ENCODE assay signal across 8 cellular contexts in the genomic region with DNA sequence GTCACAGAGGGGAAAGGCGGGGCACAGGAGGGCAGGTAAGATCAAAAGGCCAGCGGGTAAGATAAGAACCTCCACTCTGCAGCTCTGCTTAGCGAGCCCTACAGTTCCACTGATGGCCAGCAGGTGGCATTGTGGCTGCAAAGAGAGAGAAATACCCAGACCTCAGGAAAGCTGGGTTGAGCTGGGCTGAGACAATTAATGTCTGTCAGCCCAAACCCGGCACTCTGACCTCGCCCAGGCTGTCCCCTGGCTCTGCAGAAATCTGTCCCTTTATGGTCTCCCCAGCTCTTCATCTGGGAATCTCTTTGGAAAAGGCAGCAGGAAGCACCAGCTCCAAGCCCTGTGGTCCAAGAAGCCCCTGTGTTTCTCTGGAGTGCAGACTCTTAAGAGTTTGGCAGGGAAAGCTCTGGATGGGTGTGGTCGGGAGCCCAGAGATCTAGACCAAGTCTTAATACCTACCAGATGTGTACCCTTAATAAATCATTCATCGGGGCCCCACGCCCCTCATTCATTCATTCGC. TPM values are rescaled to one million over a fixed set of nuclear protein-coding genes. Genes with fewer than 3 reads are reported as not detected.
DNase-seq lines count a peak whose midpoint lies in the region; ATAC-seq and TF ChIP-seq lines count a peak whose summit lies in the region.

No MANE protein-coding gene starts in this region.

- no peak overlapping the region for H3K4me2 ChIP-seq in Karpas-422 (ENCODE audit: low read depth, low read length, poor library complexity, severe bottlenecking)

- H3K4me3 ChIP-seq in Karpas-422 (ENCODE audit: low read length): no peak overlapping the region
- no peak overlapping the region for H3K4me3 ChIP-seq in cardiac muscle cell
- no peak overlapping the region for H3K4me3 ChIP-seq in aorta (ENCODE audit: low read length in 2 of 2)

- H3K9me2 ChIP-seq in Karpas-422 (replicated peaks; ENCODE audit: insufficient read depth, low read length): no peaks in the 10 kb centered on the region

- peak; percentile 75 for ATAC-seq in GM21529 (IDR thresholded peaks at IDR 0.05; ENCODE audit: unreplicated experiment)
- peak; percentile 87 for ATAC-seq in aorta (ENCODE audit: low FRiP score)

- H3K4me1 ChIP-seq in Karpas-422 (ENCODE audit: low read length) (no peaks in the 10 kb centered on the region), cardiac muscle cell (ENCODE audit: low read depth) (peaks cover 4% of the 10 kb centered on the region), aorta (ENCODE audit: control insufficient read depth in 1 of 2, insufficient read depth in 2 of 2, low read length in 2 of 2) (peaks cover 0 to 2% of the 10 kb centered on the region in 2 donors)

- DNase-seq in DMS53 treated with DMSO at 0.1 percent for 48 hours (lab: John Stamatoyannopoulos, UW; ENCODE audit: unreplicated experiment) (peak; percentile 32), Karpas-422 (peak; percentile 91), SKM-1 (lab: John Stamatoyannopoulos, UW; ENCODE audit: unreplicated experiment) (peak; percentile 31), cardiac muscle cell (ENCODE audit: low read depth in 1 of 2, low spot score in 1 of 2) (peak; percentile 81 to 84), renal cortical epithelial cell (ENCODE audit: low read depth) (peak; percentile 58), aorta (peak; percentile 86 to 95)
- peak; percentile 91 for DNase-seq in activated naive CD4-positive, alpha-beta T cell treated with anti-CD3 and anti-CD28 coated beads, Interleukin-2, amount 50 U/mL, for 16 hours

- 10 to 11% methylated on average over 9 of the region's 9 CpGs for WGBS in aorta, 2 donors

- no peaks in the 10 kb centered on the region for H4K20me1 ChIP-seq in Karpas-422 (ENCODE audit: insufficient read depth, low read depth, low read length)

- H3K27me3 ChIP-seq in Karpas-422 (ENCODE audit: low read length) (no peaks in the 10 kb centered on the region), cardiac muscle cell (no peaks in the 10 kb centered on the region), aorta (ENCODE audit: control insufficient read depth in 1 of 2, insufficient read depth in 2 of 2, low read length in 1 of 2) (no peaks in the 10 kb centered on the region)

- no peak overlapping the region for H2AFZ ChIP-seq in Karpas-422 (ENCODE audit: low read length)

- no peaks in the 10 kb centered on the region for H3K36me3 ChIP-seq in Karpas-422 (ENCODE audit: insufficient read depth, low read length)
- H3K36me3 ChIP-seq in cardiac muscle cell: peaks cover 40% of the 10 kb centered on the region
- peaks cover 0 to 11% of the 10 kb centered on the region in 2 donors for H3K36me3 ChIP-seq in aorta (ENCODE audit: control insufficient read depth in 1 of 2, insufficient read depth in 2 of 2, low read length in 1 of 2)

- H3K79me2 ChIP-seq in Karpas-422 (ENCODE audit: low read length): no peaks in the 10 kb centered on the region

- no peak overlapping the region for H3K9ac ChIP-seq in Karpas-422 (ENCODE audit: low read length)

- peak; percentile 97 for TF ChIP-seq CTCF in cardiac muscle cell (IDR thresholded peaks at IDR 0.05; ENCODE audit: low read depth, low read length)

- H3K9me3 ChIP-seq in Karpas-422 (ENCODE audit: low read length) (no peaks in the 10 kb centered on the region), cardiac muscle cell (ENCODE audit: low read depth) (no peaks in the 10 kb centered on the region), aorta (ENCODE audit: control insufficient read depth, low read length) (no peaks in the 10 kb centered on the region)

- H3K27ac ChIP-seq in Karpas-422 (ENCODE audit: low read length): no peak overlapping the region
- H3K27ac ChIP-seq in cardiac muscle cell: peak overlapping the region; percentile 2
- H3K27ac ChIP-seq in aorta (ENCODE audit: low read depth in 1 of 2, low read length in 2 of 2): peak overlapping the region in 1 of 2 donors; percentile 74

- intact Hi-C loops in aorta (cut with DNase I): loop anchor here (2.0 to 5.0 kb wide), 2 partner anchors 112 to 272 kb away; no protein-coding TSS in a partner anchor

RNA-seq across cellular contexts. Expression of a gene that starts 8.3 kb away (rescaled TPM):
- total RNA-seq in Karpas-422 (2014; rRNA removed; shearing (Covaris generic); ENCODE audit: low replicate concordance): not detected in 2 replicates
- total RNA-seq in cardiac muscle cell: 300 and 307 TPM in 2 replicates
- 286 and 326 TPM in 2 replicates for polyA plus RNA-seq in cardiac muscle cell
- 66.0 and 71.6 TPM in 2 replicates for total RNA-seq in renal cortical epithelial cell
- 1,000 to 10,000 TPM; 1,647 to 2,143 TPM for total RNA-seq in aorta
- 1,000 to 10,000 TPM; 1,008 to 2,529 TPM for polyA plus RNA-seq in aorta

RNA-seq across cellular contexts. Expression of a gene that starts 9.5 kb away (rescaled TPM):
- not detected in 2 replicates for total RNA-seq in Karpas-422 (2014; rRNA removed; shearing (Covaris generic); ENCODE audit: low replicate concordance)
- total RNA-seq in cardiac muscle cell (9.9 and 21.7 TPM in 2 replicates), renal cortical epithelial cell (4.7 and 6.6 TPM in 2 replicates), aorta (10 to 100 TPM; 79.9 to 82.3 TPM)
- polyA plus RNA-seq in cardiac muscle cell (6.8 and 8.1 TPM in 2 replicates), aorta (10 to 100 TPM; 14.4 to 99.4 TPM)

Comparison
In these comparisons a context has a peak if more than half of its experiments do, and no peak if none do; other contexts are left out.
1. DNase-seq: peak in every context shown above with its lines; median percentile 91 in Karpas-422; 91 in activated naive CD4-positive, alpha-beta T cell treated with anti-CD3 and anti-CD28 coated beads, Interleukin-2, amount 50 U/mL, for 16 hours; 90 in aorta; 82 in cardiac muscle cell; 58 in renal cortical epithelial cell; 32 in DMS53 treated with DMSO at 0.1 percent for 48 hours; 31 in SKM-1.
2. RNA of a gene that starts 8.3 kb away (total RNA-seq): 1,647 to 2,143 TPM in aorta, 300 to 307 TPM in cardiac muscle cell and 66.0 to 71.6 TPM in renal cortical epithelial cell; not detected in Karpas-422; every median in the first group is over 10 times any median in the second.